Comparison of ENCODE assay signal across 12 cellular contexts in genomic region chr5:138469540-138470321, GRCh38. TPM values are rescaled to one million over a fixed set of nuclear protein-coding genes. Genes with fewer than 3 reads are reported as not detected.
DNase-seq lines count a peak whose midpoint lies in the region; ATAC-seq and TF ChIP-seq lines count a peak whose summit lies in the region.
"Had no signal": no experiment of that assay in that cellular context is flagged by ENCODE, and none has a peak within 500 bp of the region (broad histone marks: within the 10 kb centered on the region; RNA-seq: fewer than 3 reads in every experiment).

No MANE protein-coding gene starts in this region.

- H3K27ac ChIP-seq in HCT116 (ENCODE audit: low read depth, low read length) (0 out of 2 replicates have a peak overlapping the region, but pooled peaks have one; percentile 2), neural cell (ENCODE audit: low read length) (no peak overlapping the region)
- H3K27ac ChIP-seq: pancreas had no signal

- H3K9me2 ChIP-seq in HCT116 (ENCODE audit: insufficient read depth) (no peaks in the 10 kb centered on the region), neural cell (ENCODE audit: insufficient read depth, low read length) (no peaks in the 10 kb centered on the region)

- H3K9me3 Mint-ChIP-seq in MCF 10A (ENCODE audit: unreplicated experiment) = no peaks in the 10 kb centered on the region

- intact Hi-C loops in HCT116 (cut with micrococcal nuclease) = no loop called here
- intact Hi-C loops in MCF 10A (cut with micrococcal nuclease) = no loop called here

- no peaks in the 10 kb centered on the region; the same call in 1 of the 2 replicates for H4K20me1 ChIP-seq in HCT116 (ENCODE audit: insufficient read depth)
- H4K20me1 ChIP-seq in neural cell (ENCODE audit: insufficient read depth) = peaks cover 4% of the 10 kb centered on the region

- no peak overlapping the region for H3K4me3 Mint-ChIP-seq in MCF 10A (ENCODE audit: unreplicated experiment)

- peaks cover 20% of the 10 kb centered on the region for H3K27me3 Mint-ChIP-seq in MCF 10A (ENCODE audit: insufficient read depth, unreplicated experiment)

- TF ChIP-seq POLR2A in HCT116 (IDR thresholded peaks at IDR 0.05; ENCODE audit: borderline replicate concordance, extremely low read depth, insufficient read depth, insufficient read length) = peak; percentile 93

- POLR2A ChIA-PET in HCT116 (lab: Charles Lee) = interaction anchor here (1.3 to 2.0 kb wide), 2 partner anchors 17 to 35 kb away, joined by 7 read pairs; no protein-coding TSS in a partner anchor
- POLR2A ChIA-PET in MCF 10A (lab: Yijun Ruan, JAX) = interaction anchor here (0.6 to 15.2 kb wide), 15 partner anchors 8 to 292 kb away, joined by 3 to 626 read pairs (median 3); partner anchors contain the start of gene ETF1

- no TSS peak for BruUV-seq in HCT116 (replicated peaks; lab: Mats Ljungman, UMichigan)
- no TSS peak for BruUV-seq in MCF 10A (replicated peaks; lab: Mats Ljungman, UMichigan)

- TF ChIP-seq RAD21 in HCT116 (IDR thresholded peaks at IDR 0.05; ENCODE audit: low read depth) (no peak), neural cell (conservative IDR thresholded peaks at IDR 0.05) (no peak)

- H3K4me2 ChIP-seq in HCT116 (ENCODE audit: low read length) = no peak overlapping the region
- H3K4me2 ChIP-seq in neural cell (ENCODE audit: low read length) = no peak overlapping the region

- H3K9ac ChIP-seq in HCT116 (ENCODE audit: low read length) = no peak overlapping the region
- no peak overlapping the region for H3K9ac ChIP-seq in neural cell (ENCODE audit: low read length)

- TF ChIP-seq EP300 in neural cell (conservative IDR thresholded peaks at IDR 0.05; ENCODE audit: poor library complexity, severe bottlenecking) = no peak

- no peak for TF ChIP-seq CTCF in HCT116 (IDR thresholded peaks at IDR 0.05 in 2 of 3, conservative IDR thresholded peaks at IDR 0.05 in 1 of 3; ENCODE audit: borderline replicate concordance in 1 of 3, insufficient read depth in 1 of 3, low read depth in 2 of 3, low read length in 2 of 3)
- no peak for TF ChIP-seq CTCF in MCF 10A (IDR thresholded peaks at IDR 0.05; ENCODE audit: unreplicated experiment)
- no peak for TF ChIP-seq CTCF in neural cell (IDR thresholded peaks at IDR 0.05; ENCODE audit: poor library complexity, severe bottlenecking)

- H3K36me3 Mint-ChIP-seq in MCF 10A (ENCODE audit: insufficient read depth, unreplicated experiment) = peaks cover 79% of the 10 kb centered on the region

- H3K4me1 Mint-ChIP-seq in MCF 10A (ENCODE audit: insufficient read depth, unreplicated experiment) = peaks cover 35% of the 10 kb centered on the region

- no peaks in the 10 kb centered on the region for H3F3A ChIP-seq in neural cell (ENCODE audit: insufficient read depth, low read length, poor library complexity, severe bottlenecking)

- DNase-seq in AG08396 (ENCODE audit: low spot score) = peak; percentile 39
- DNase-seq in HCT116 (ENCODE audit: low read depth, low spot score) = peak; percentile 88
- DNase-seq in MCF 10A (ENCODE audit: unreplicated experiment) = peak; percentile 78
- DNase-seq in NCI-H128 (lab: John Stamatoyannopoulos, UW; ENCODE audit: unreplicated experiment) = no peak
- no peak for DNase-seq in stimulated activated naive CD8-positive, alpha-beta T cell treated with anti-CD3 and anti-CD28 coated beads, Interleukin-15, Interleukin-2, amounts not matched to agents 100 U/mL and 50 U/mL, for 24 hours
- DNase-seq in CD1c-positive myeloid dendritic cell (ENCODE audit: extremely low spot score) = no peak
- DNase-seq: NCI-H345 had no signal

- peak overlapping the region; percentile 93 for H3K27ac Mint-ChIP-seq in MCF 10A (ENCODE audit: low read depth, unreplicated experiment)

- H3K27me3 ChIP-seq in HCT116 (ENCODE audit: insufficient read depth, low read length) = no peaks in the 10 kb centered on the region
- peaks cover 23% of the 10 kb centered on the region for H3K27me3 ChIP-seq in neural cell (ENCODE audit: insufficient read depth, low read depth, low read length)
- H3K27me3 ChIP-seq: esophagus muscularis mucosa, pancreas had no signal

- H3K4me1 ChIP-seq in HCT116 (ENCODE audit: control insufficient read depth in 1 of 2, insufficient read depth in 2 of 2, low read length in 2 of 2) = peaks cover 0 to 16% of the 10 kb centered on the region in 2 experiments; a peak in 3 of 4 replicates

- CTCF ChIA-PET in HCT116 (lab: Charles Lee) (interaction anchor here (0.9 kb wide), 1 partner anchor 34 kb away, joined by 3 read pairs; no protein-coding TSS in a partner anchor), MCF 10A (lab: Yijun Ruan, JAX) (interaction anchor here (0.6 to 4.2 kb wide), 6 partner anchors 23 to 1574 kb away, joined by 3 to 37 read pairs (median 3); partner anchors contain the start of gene NRG2)

- RAD21 ChIA-PET in HCT116 (lab: Charles Lee; ENCODE audit: low non-redundant PET in 1 of 2, low total read pairs in 2 of 2, uncharacterized antibody in 2 of 2, unreplicated experiment in 2 of 2) = no interaction called here

- ATAC-seq in HCT116 (no peak), HG02981 (IDR thresholded peaks at IDR 0.05; ENCODE audit: unreplicated experiment) (no peak)
- no peak for ATAC-seq in stimulated activated naive CD8-positive, alpha-beta T cell treated with anti-CD3 and anti-CD28 coated beads, Interleukin-15, Interleukin-2, amounts not matched to agents 100 U/mL and 50 U/mL, for 24 hours
- ATAC-seq: activated CD4-positive, CD25-positive, alpha-beta regulatory T cell treated with anti-CD3 and anti-CD28 coated beads, Interleukin-2, amount 50 U/mL, for 24 hours; pancreas had no signal

- no peak overlapping the region for H2AFZ ChIP-seq in HCT116 (ENCODE audit: low read depth, low read length, poor library complexity, severe bottlenecking)
- no peak overlapping the region for H2AFZ ChIP-seq in neural cell (ENCODE audit: low read depth, low read length)

- H3K4me3 ChIP-seq in HCT116 (replicated peaks in 1 of 2; ENCODE audit: low read depth in 1 of 2, low read length in 2 of 2) = no peak overlapping the region
- H3K4me3 ChIP-seq in neural cell (ENCODE audit: low read length) = no peak overlapping the region
- H3K4me3 ChIP-seq: pancreas had no signal

- no peaks in the 10 kb centered on the region for H3K9me3 ChIP-seq in HCT116 (ENCODE audit: control insufficient read depth in 1 of 2, insufficient read depth in 1 of 2, low read depth in 1 of 2, low read length in 2 of 2)
- H3K9me3 ChIP-seq in neural cell (ENCODE audit: low read length) = no peaks in the 10 kb centered on the region
- H3K9me3 ChIP-seq: esophagus muscularis mucosa, pancreas had no signal

- H3K36me3 ChIP-seq in HCT116 (ENCODE audit: control insufficient read depth in 1 of 2, insufficient read depth in 2 of 2, low read length in 2 of 2) (peaks cover 4 to 22% of the 10 kb centered on the region in 2 experiments), neural cell (ENCODE audit: insufficient read depth, low read length) (no peaks in the 10 kb centered on the region)
- H3K36me3 ChIP-seq: pancreas had no signal

- H3K79me2 ChIP-seq in HCT116 (ENCODE audit: insufficient read depth, low read length) = peaks cover 31% of the 10 kb centered on the region
- H3K79me2 ChIP-seq in neural cell (replicated peaks; ENCODE audit: insufficient read depth, low read length) = no peaks in the 10 kb centered on the region

TF ChIP-seq in HCT116, 20 proteins besides CTCF, POLR2A, EP300 and RAD21:
- peak; percentile 81 for TF ChIP-seq POLR2AphosphoS5 (IDR thresholded peaks at IDR 0.05; ENCODE audit: low read depth, low read length)
- no peak for TF ChIP-seq SP1 (IDR thresholded peaks at IDR 0.05; ENCODE audit: low read depth)

TF ChIP-seq in neural cell, 6 proteins besides CTCF, POLR2A, EP300 and RAD21:
- TF ChIP-seq REST (IDR thresholded peaks at IDR 0.05; ENCODE audit: borderline replicate concordance) = no peak
- peak; percentile 5 for TF ChIP-seq POLR2AphosphoS5 (IDR thresholded peaks at IDR 0.05)

RNA-seq across cellular contexts. Expression of gene EGR1, which starts 4.5 kb away (rescaled TPM):
- total RNA-seq in HCT116 (2021; ENCODE audit: unreplicated experiment) = 173 TPM
- 403 and 469 TPM in 2 replicates for polyA plus RNA-seq in HCT116 (2012)
- 92.3 and 189 TPM in 2 replicates for total RNA-seq in MCF 10A (2022)
- 8.9 and 15.6 TPM in 2 replicates for polyA plus RNA-seq in neural cell
- polyA minus RNA-seq in neural cell = 6.6 and 7.3 TPM in 2 replicates

RNA-seq across cellular contexts. Expression of gene REEP2, which starts 30.9 kb away (rescaled TPM):
- 4.9 TPM for total RNA-seq in HCT116 (2021; ENCODE audit: unreplicated experiment)
- 4.7 and 5.0 TPM in 2 replicates for polyA plus RNA-seq in HCT116 (2012)
- 0.77 and 0.81 TPM in 2 replicates for total RNA-seq in MCF 10A (2022)
- 146 and 177 TPM in 2 replicates for polyA plus RNA-seq in neural cell
- polyA minus RNA-seq in neural cell = 97.0 and 110 TPM in 2 replicates

Comparison
In these comparisons a context has a peak if more than half of its experiments do, and no peak if none do; other contexts are left out.
1. DNase-seq: peak in AG08396 (single experiment), HCT116 (single experiment) and MCF 10A (single experiment); none in NCI-H128 (single experiment), stimulated activated naive CD8-positive, alpha-beta T cell treated with anti-CD3 and anti-CD28 coated beads, Interleukin-15, Interleukin-2, amounts not matched to agents 100 U/mL and 50 U/mL, for 24 hours (single experiment) and CD1c-positive myeloid dendritic cell (single experiment).